8 cellular contexts compared by ENCODE assay signal in genomic region chr7:1028775-1029636, GRCh38. TPM values are rescaled to one million over a fixed set of nuclear protein-coding genes. Genes with fewer than 3 reads are reported as not detected.
DNase-seq lines count a peak whose midpoint lies in the region; ATAC-seq and TF ChIP-seq lines count a peak whose summit lies in the region.

No MANE protein-coding gene starts in this region.

- peak overlapping the region; percentile 95 for H3K4me3 ChIP-seq in A673 (ENCODE audit: low read depth, low read length, poor library complexity, severe bottlenecking)

- H3K4me1 Mint-ChIP-seq in dendritic cell treated with granulocyte-macrophage colony-stimulating factor and Interleukin-4, amounts not matched to agents 40 ng/mL and 50 ng/mL, for 4 days (ENCODE audit: low read depth), result peaks cover 64% of the 10 kb centered on the region

- TSS peak; percentile 69 for BruUV-seq in A673 (replicated peaks; lab: Mats Ljungman, UMichigan)

- peaks cover 35% of the 10 kb centered on the region for H3K36me3 Mint-ChIP-seq in dendritic cell treated with granulocyte-macrophage colony-stimulating factor and Interleukin-4, amounts not matched to agents 40 ng/mL and 50 ng/mL, for 4 days (ENCODE audit: low read depth)

- H3K27me3 ChIP-seq in A673 (replicated peaks; ENCODE audit: insufficient read depth, low read depth, low read length, poor library complexity), result no peaks in the 10 kb centered on the region

- POLR2A ChIA-PET in A673 (lab: Charles Lee; ENCODE audit: low non-redundant PET), result no interaction called here

- H3K4me3 Mint-ChIP-seq in dendritic cell treated with granulocyte-macrophage colony-stimulating factor and Interleukin-4, amounts not matched to agents 40 ng/mL and 50 ng/mL, for 4 days, result peak overlapping the region; percentile 69

- peak overlapping the region; percentile 80 for H3K27ac ChIP-seq in A673 (ENCODE audit: low read depth, low read length, poor library complexity, severe bottlenecking)

- CTCF ChIA-PET in A673 (lab: Charles Lee), result no interaction called here

- intact Hi-C loops in A673 (cut with micrococcal nuclease; ENCODE audit: unreplicated experiment), result no loop called here
- intact Hi-C loops in dendritic cell treated with granulocyte-macrophage colony-stimulating factor and Interleukin-4, amounts not matched to agents 40 ng/mL and 50 ng/mL, for 4 days (cut with micrococcal nuclease), result loop anchor here (5.0 kb wide), 1 partner anchor 33 kb away; no protein-coding TSS in a partner anchor

- H3K4me1 ChIP-seq in A673 (ENCODE audit: insufficient read depth, low read length, poor library complexity, severe bottlenecking), result peaks cover 16% of the 10 kb centered on the region

- H3K9me3 Mint-ChIP-seq in dendritic cell treated with granulocyte-macrophage colony-stimulating factor and Interleukin-4, amounts not matched to agents 40 ng/mL and 50 ng/mL, for 4 days, result no peaks in the 10 kb centered on the region

- peak overlapping the region; percentile 90 for H3K27ac Mint-ChIP-seq in dendritic cell treated with granulocyte-macrophage colony-stimulating factor and Interleukin-4, amounts not matched to agents 40 ng/mL and 50 ng/mL, for 4 days

- peaks cover 15% of the 10 kb centered on the region for H3K36me3 ChIP-seq in A673 (ENCODE audit: insufficient read depth, low read length, poor library complexity, severe bottlenecking)

- ATAC-seq in GM18907 (IDR thresholded peaks at IDR 0.05; ENCODE audit: unreplicated experiment) (peak; percentile 23), HG02885 (IDR thresholded peaks at IDR 0.05; ENCODE audit: poor library complexity, unreplicated experiment) (no peak)

- TF ChIP-seq CTCF in A673 (conservative IDR thresholded peaks at IDR 0.05; ENCODE audit: low read depth, low read length), result no peak

- peaks cover 10% of the 10 kb centered on the region for H3K27me3 Mint-ChIP-seq in dendritic cell treated with granulocyte-macrophage colony-stimulating factor and Interleukin-4, amounts not matched to agents 40 ng/mL and 50 ng/mL, for 4 days

- H3K9me3 ChIP-seq in A673 (ENCODE audit: low read depth, low read length, poor library complexity, severe bottlenecking), result no peaks in the 10 kb centered on the region

- peak; percentile 90 for DNase-seq in A673 (ENCODE audit: low spot score)
- peak; percentile 73 for DNase-seq in NCI-H2227 treated with DMSO at 0.1 percent for 48 hours (lab: John Stamatoyannopoulos, UW)
- DNase-seq in activated CD4-positive, alpha-beta T cell treated with anti-CD3 and anti-CD28 coated beads for 48 hours, result peak; percentile 81
- DNase-seq in left kidney (ENCODE audit: low read depth, low spot score), result peak; percentile 89
- DNase-seq in stimulated activated CD4-positive, alpha-beta T cell treated with anti-CD3 and anti-CD28 coated beads, Interleukin-1b, Interleukin-23, amount 100 ng/mL, for 4 hours (ENCODE audit: low read depth in 2 of 2), result peak; percentile 39 to 41

RNA-seq across cellular contexts. Expression of gene GPR146, which starts 15.3 kb away (rescaled TPM):
- 0.95 and 2.4 TPM in 2 replicates for total RNA-seq in A673 (2021)

RNA-seq across cellular contexts. Expression of gene CYP2W1, which starts 46.0 kb away (rescaled TPM):
- total RNA-seq in A673 (2021), result not detected in 2 replicates

RNA-seq across cellular contexts. Expression of gene COX19, which starts 53.7 kb away (rescaled TPM):
- 17.6 and 18.8 TPM in 2 replicates for total RNA-seq in A673 (2021)

RNA-seq across cellular contexts. Expression of gene GPER1, which starts 58.9 kb away (rescaled TPM):
- 0.37 and 0.63 TPM in 2 replicates for total RNA-seq in A673 (2021)

Comparison
In these comparisons a context has a peak if more than half of its experiments do, and no peak if none do; other contexts are left out.
1. DNase-seq: peak in every context shown above with its lines; median percentile 90 in A673; 89 in left kidney; 81 in activated CD4-positive, alpha-beta T cell treated with anti-CD3 and anti-CD28 coated beads for 48 hours; 73 in NCI-H2227 treated with DMSO at 0.1 percent for 48 hours; 40 in stimulated activated CD4-positive, alpha-beta T cell treated with anti-CD3 and anti-CD28 coated beads, Interleukin-1b, Interleukin-23, amount 100 ng/mL, for 4 hours.